ENCODE assay signal across 1 cellular context in genomic region chr9:3662671-3663070, GRCh38.
TF ChIP-seq lines count a peak whose summit lies in the region.

No MANE protein-coding gene starts in this region.

TF ChIP-seq in IMR-90, 13 proteins besides CTCF, POLR2A, EP300 and RAD21:
- TF ChIP-seq RFX5 (IDR thresholded peaks at IDR 0.05; ENCODE audit: low read depth, low read length) (no peak), SMC3 (IDR thresholded peaks at IDR 0.05; ENCODE audit: low read depth, low read length) (no peak), ELK1 (IDR thresholded peaks at IDR 0.05; ENCODE audit: borderline replicate concordance, low read depth, low read length) (no peak), BHLHE40 (IDR thresholded peaks at IDR 0.05; ENCODE audit: low read depth, low read length) (no peak), CHD1 (IDR thresholded peaks at IDR 0.05; ENCODE audit: low read depth, low read length) (no peak), NFE2L2 (IDR thresholded peaks at IDR 0.05; ENCODE audit: low read depth, low read length) (no peak), MXI1 (IDR thresholded peaks at IDR 0.05; ENCODE audit: borderline replicate concordance, low read depth, low read length) (no peak), MAFK (IDR thresholded peaks at IDR 0.05; ENCODE audit: low read depth, low read length) (no peak), MAZ (IDR thresholded peaks at IDR 0.05; ENCODE audit: borderline replicate concordance, low read depth, low read length) (no peak), CEBPB (IDR thresholded peaks at IDR 0.05; ENCODE audit: low read depth, low read length) (no peak), RCOR1 (IDR thresholded peaks at IDR 0.05; ENCODE audit: insufficient replicate concordance, low read length) (no peak)
- TF ChIP-seq, protein P1, sequence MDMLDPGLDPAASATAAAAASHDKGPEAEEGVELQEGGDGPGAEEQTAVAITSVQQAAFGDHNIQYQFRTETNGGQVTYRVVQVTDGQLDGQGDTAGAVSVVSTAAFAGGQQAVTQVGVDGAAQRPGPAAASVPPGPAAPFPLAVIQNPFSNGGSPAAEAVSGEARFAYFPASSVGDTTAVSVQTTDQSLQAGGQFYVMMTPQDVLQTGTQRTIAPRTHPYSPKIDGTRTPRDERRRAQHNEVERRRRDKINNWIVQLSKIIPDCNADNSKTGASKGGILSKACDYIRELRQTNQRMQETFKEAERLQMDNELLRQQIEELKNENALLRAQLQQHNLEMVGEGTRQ (IDR thresholded peaks at IDR 0.05; ENCODE audit: low read depth, low read length), result no peak
